10 cellular contexts compared by ENCODE assay signal in the genomic region with DNA sequence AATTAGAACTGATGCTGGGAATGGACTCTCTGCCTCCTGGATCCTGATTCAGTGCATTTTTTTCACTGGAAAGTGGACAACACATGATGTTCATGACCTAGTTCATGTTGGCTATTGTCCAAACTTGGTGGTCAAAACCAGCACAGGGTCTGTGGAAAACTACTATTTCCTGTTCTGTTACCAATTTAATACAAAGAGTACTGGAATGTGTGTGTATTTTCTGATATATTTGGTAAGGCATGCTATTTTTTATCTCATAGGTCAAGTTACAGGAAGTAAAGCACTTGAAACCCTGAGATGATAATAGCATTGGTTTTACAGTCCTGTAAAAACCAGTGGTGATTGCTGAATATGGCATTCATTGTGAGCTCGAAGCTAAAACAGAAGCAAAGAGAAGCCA.
A peak's percentile ranks its signal among the peaks of the same experiment; 100 is the strongest.
DNase-seq lines count a peak whose midpoint lies in the region; ATAC-seq and TF ChIP-seq lines count a peak whose summit lies in the region.
"Had no signal": no experiment of that assay in that cellular context is flagged by ENCODE, and none has a peak within 500 bp of the region (broad histone marks: within the 10 kb centered on the region; RNA-seq: fewer than 3 reads in every experiment).

No MANE protein-coding gene starts in this region.

- H3K36me3 ChIP-seq in ACC112 (ENCODE audit: insufficient read depth, low read length) (no peaks in the 10 kb centered on the region), SJSA1 (no peaks in the 10 kb centered on the region)

- H3K79me2 ChIP-seq in ACC112 (ENCODE audit: control insufficient read depth, insufficient read depth, low read length, unreplicated experiment), result no peaks in the 10 kb centered on the region

- ATAC-seq in HG03135 (IDR thresholded peaks at IDR 0.05; ENCODE audit: unreplicated experiment), result no peak
- ATAC-seq: right cardiac atrium had no signal

- DNase-seq in HCEC 1CT (peak; percentile 26), SJSA1 (ENCODE audit: low read depth in 1 of 2, low spot score in 2 of 2) (peak in 1 of 2 experiments; percentile 32), fibroblast of villous mesenchyme (ENCODE audit: low read depth) (peak; percentile 72), Ammon's horn (ENCODE audit: low spot score) (no peak), T-helper 9 cell (no peak), T-helper 2 cell (no peak)
- DNase-seq: right cardiac atrium had no signal

- H3K27me3 ChIP-seq in ACC112 (ENCODE audit: insufficient read depth, low read length) (no peaks in the 10 kb centered on the region), SJSA1 (replicated peaks) (no peaks in the 10 kb centered on the region)

- H3K27ac ChIP-seq in ACC112 (ENCODE audit: low read depth, low read length), result peak overlapping the region; percentile 90
- H3K27ac ChIP-seq in SJSA1, result peak overlapping the region; percentile 16; the same call in 1 of the 2 replicates
- H3K27ac ChIP-seq: C4-2B had no signal

- H3K4me3 ChIP-seq in ACC112 (ENCODE audit: low read depth, low read length) (peak overlapping the region; percentile 19; the same call in 1 of the 2 replicates), SJSA1 (no peak overlapping the region), fibroblast of villous mesenchyme (ENCODE audit: low read depth, low read length) (no peak overlapping the region)

- H3K4me1 ChIP-seq in ACC112 (ENCODE audit: control insufficient read depth, insufficient read depth, low read length, unreplicated experiment) (peaks cover 20% of the 10 kb centered on the region), SJSA1 (replicated peaks) (peaks cover 20% of the 10 kb centered on the region)

- no peak for TF ChIP-seq CTCF in fibroblast of villous mesenchyme (IDR thresholded peaks at IDR 0.05; ENCODE audit: insufficient read depth, low read depth, low read length)

- H2AFZ ChIP-seq in ACC112 (ENCODE audit: low read length, unreplicated experiment), result no peak overlapping the region

- H3K9me3 ChIP-seq in SJSA1 (replicated peaks), result no peaks in the 10 kb centered on the region

Comparison
In these comparisons a context has a peak if more than half of its experiments do, and no peak if none do; other contexts are left out.
1. DNase-seq: peak in HCEC 1CT (single experiment) and fibroblast of villous mesenchyme (single experiment); none in Ammon's horn (single experiment), T-helper 9 cell (single experiment) and T-helper 2 cell (0 of 5).